Comparison of ENCODE assay signal across 26 cellular contexts in the genomic region with DNA sequence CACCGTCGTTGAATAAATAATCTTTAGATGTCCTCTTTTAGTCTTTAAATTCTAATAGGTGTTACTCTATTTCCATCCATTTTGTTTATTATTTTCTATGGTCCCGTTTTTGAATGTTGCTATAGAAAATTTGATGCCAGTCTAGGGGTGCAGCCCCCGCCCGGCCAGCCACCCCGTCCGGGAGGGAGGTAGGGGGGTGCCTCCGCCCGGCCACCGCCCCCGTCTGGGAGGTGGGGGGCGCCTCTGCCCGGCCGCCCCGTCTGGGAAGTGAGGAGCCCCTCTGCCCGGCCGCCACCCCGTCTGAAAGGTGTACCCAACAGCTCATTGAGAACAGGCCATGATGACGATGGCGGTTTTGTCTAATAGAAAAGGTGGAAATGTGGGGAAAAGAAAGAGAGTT.
DNase-seq lines count a peak whose midpoint lies in the region; FAIRE-seq and TF ChIP-seq lines count a peak whose summit lies in the region.
"Had no signal": no experiment of that assay in that cellular context is flagged by ENCODE, and none has a peak within 500 bp of the region (broad histone marks: within the 10 kb centered on the region; RNA-seq: fewer than 3 reads in every experiment).

No MANE protein-coding gene starts in this region.

- peak; percentile 14 for DNase-seq in glutamatergic neuron
- no peak for DNase-seq in RCC 7860 (ENCODE audit: low spot score)
- DNase-seq: 8988T; ACHN; AML-193; BE2C; C1 segment of cervical spinal cord; Caco-2; Calu3; CD4-positive, alpha-beta memory T cell; CD4-positive, alpha-beta T cell; CD4-positive, CD25-positive, alpha-beta regulatory T cell; CD8-positive, alpha-beta memory T cell; CD8-positive, alpha-beta T cell; COR-L47; DMS 273 treated with DMSO at 0.1 percent for 48 hours; DMS153; DMS53; DMS79; DMS79 treated with DMSO at 0.1 percent for 48 hours; DND-41; EL had no signal

- no peak for TF ChIP-seq CTCF in glutamatergic neuron (IDR thresholded peaks at IDR 0.05; ENCODE audit: partially characterized antibody, unreplicated experiment)

- no peak overlapping the region for H3K4me3 Mint-ChIP-seq in glutamatergic neuron (ENCODE audit: unreplicated experiment)
- H3K4me3 Mint-ChIP-seq: B cell; CD14-positive monocyte; CD4-positive, alpha-beta memory T cell; CD4-positive, alpha-beta T cell; CD4-positive, CD25-positive, alpha-beta regulatory T cell; CD8-positive, alpha-beta memory T cell; CD8-positive, alpha-beta T cell had no signal

- H3K27ac Mint-ChIP-seq in glutamatergic neuron (ENCODE audit: unreplicated experiment) = no peak overlapping the region
- H3K27ac Mint-ChIP-seq: B cell; CD14-positive monocyte; CD4-positive, alpha-beta memory T cell; CD4-positive, alpha-beta T cell; CD4-positive, CD25-positive, alpha-beta regulatory T cell; CD8-positive, alpha-beta memory T cell; CD8-positive, alpha-beta T cell had no signal

- no peaks in the 10 kb centered on the region for H3K9me3 Mint-ChIP-seq in glutamatergic neuron (ENCODE audit: unreplicated experiment)

- H3K27me3 Mint-ChIP-seq in glutamatergic neuron (ENCODE audit: unreplicated experiment) = peaks cover 2% of the 10 kb centered on the region
- H3K27me3 Mint-ChIP-seq: B cell; CD4-positive, alpha-beta memory T cell; CD4-positive, alpha-beta T cell; CD4-positive, CD25-positive, alpha-beta regulatory T cell; CD8-positive, alpha-beta memory T cell had no signal

- H3K36me3 Mint-ChIP-seq in glutamatergic neuron (ENCODE audit: unreplicated experiment) = no peaks in the 10 kb centered on the region
- H3K36me3 Mint-ChIP-seq: CD14-positive monocyte; CD4-positive, alpha-beta memory T cell; CD4-positive, CD25-positive, alpha-beta regulatory T cell; CD8-positive, alpha-beta memory T cell; CD8-positive, alpha-beta T cell had no signal

- no peak for FAIRE-seq in RCC 7860 (lab: Jason Lieb, UNC)
- FAIRE-seq: A204.1, A549 had no signal

- H3K4me1 Mint-ChIP-seq in glutamatergic neuron (ENCODE audit: low read depth, unreplicated experiment) = no peaks in the 10 kb centered on the region
- H3K4me1 Mint-ChIP-seq: B cell; CD14-positive monocyte; CD4-positive, alpha-beta memory T cell; CD4-positive, CD25-positive, alpha-beta regulatory T cell; CD8-positive, alpha-beta memory T cell had no signal
